ENCODE assay signal across 31 cellular contexts in genomic region chr11:58745705-58746364, GRCh38. TPM values are rescaled to one million over a fixed set of nuclear protein-coding genes. Genes with fewer than 3 reads are reported as not detected.
DNase-seq lines count a peak whose midpoint lies in the region; ATAC-seq, FAIRE-seq and TF ChIP-seq lines count a peak whose summit lies in the region.
"Had no signal": no experiment of that assay in that cellular context is flagged by ENCODE, and none has a peak within 500 bp of the region (broad histone marks: within the 10 kb centered on the region; RNA-seq: fewer than 3 reads in every experiment).

No MANE protein-coding gene starts in this region.

- no peaks in the 10 kb centered on the region for H3K9me3 ChIP-seq in CD8-positive, alpha-beta memory T cell (ENCODE audit: low read length)
- H3K9me3 ChIP-seq in astrocyte (ENCODE audit: insufficient read depth, low read depth, low read length): peaks cover 4% of the 10 kb centered on the region
- H3K9me3 ChIP-seq: HAP-1 had no signal

- no peak overlapping the region for H2AFZ ChIP-seq in astrocyte (ENCODE audit: low read depth, low read length)

- H3K36me3 ChIP-seq in CD8-positive, alpha-beta memory T cell (ENCODE audit: insufficient read depth, low read length): no peaks in the 10 kb centered on the region
- H3K36me3 ChIP-seq in astrocyte (ENCODE audit: insufficient read depth, low read length): no peaks in the 10 kb centered on the region
- H3K36me3 ChIP-seq: HAP-1 had no signal

- DNase-seq in CD8-positive, alpha-beta memory T cell: no peak
- DNase-seq in HS-27A (ENCODE audit: low read depth) (peak; percentile 73), OCI-M1 (lab: John Stamatoyannopoulos, UW) (peak; percentile 85), astrocyte (ENCODE audit: low read depth) (peak; percentile 4), NCI-H2196 (lab: John Stamatoyannopoulos, UW; ENCODE audit: unreplicated experiment) (no peak), NCI-H69 (lab: John Stamatoyannopoulos, UW) (no peak)
- no peak for DNase-seq in activated naive CD4-positive, alpha-beta T cell (lab: John Stamatoyannopoulos, UW)
- DNase-seq: CD4-positive, CD25-positive, alpha-beta regulatory T cell; COR-L47; GOT3; HFFc6; NCI-H1092; NCI-H1436; NCI-H187; NCI-H2171 treated with DMSO at 0.1 percent for 48 hours; NCI-H524 treated with DMSO at 0.1 percent for 48 hours; NCI-H82; NK-92 treated with Interleukin-12 subunit alpha and Interleukin-12 subunit beta, amount 100 ng/mL, for 24 hours; SIG-M5 had no signal

- POLR2A ChIA-PET in CD8-positive, alpha-beta memory T cell (lab: Charles Lee): no interaction called here

- no peak for FAIRE-seq in astrocyte (lab: Jason Lieb, UNC)
- FAIRE-seq: G401.6, HepG2, RCC 7860 had no signal

- TF ChIP-seq CTCF in astrocyte (IDR thresholded peaks at IDR 0.05; ENCODE audit: insufficient read depth, low read depth, low read length): no peak

- no peak overlapping the region for H3K4me2 ChIP-seq in astrocyte (ENCODE audit: low read length)

- H3K27me3 Mint-ChIP-seq in CD8-positive, alpha-beta memory T cell: peaks cover 22 to 34% of the 10 kb centered on the region in 2 donors
- H3K27me3 Mint-ChIP-seq in astrocyte (ENCODE audit: low read depth, unreplicated experiment): no peaks in the 10 kb centered on the region

- CTCF ChIA-PET in CD8-positive, alpha-beta memory T cell (lab: Charles Lee): no interaction called here

- no peak overlapping the region for H3K4me3 Mint-ChIP-seq in CD8-positive, alpha-beta memory T cell
- no peak overlapping the region for H3K4me3 Mint-ChIP-seq in astrocyte (ENCODE audit: unreplicated experiment)
- H3K4me3 Mint-ChIP-seq: CD4-positive, CD25-positive, alpha-beta regulatory T cell; HFFc6 had no signal

- no peaks in the 10 kb centered on the region for H3K4me1 ChIP-seq in CD8-positive, alpha-beta memory T cell (ENCODE audit: insufficient read depth, low read length)
- no peaks in the 10 kb centered on the region for H3K4me1 ChIP-seq in astrocyte (ENCODE audit: insufficient read depth, low read length)
- H3K4me1 ChIP-seq: HAP-1 had no signal

- H3K79me2 ChIP-seq in astrocyte (ENCODE audit: insufficient read depth, low read length): no peaks in the 10 kb centered on the region

- no peaks in the 10 kb centered on the region for H4K20me1 ChIP-seq in astrocyte (ENCODE audit: insufficient read depth, low read length)

- no peak for ATAC-seq in GM18870 (IDR thresholded peaks at IDR 0.05; ENCODE audit: unreplicated experiment)
- ATAC-seq: HepG2 had no signal

- no peak overlapping the region for H3K27ac Mint-ChIP-seq in CD8-positive, alpha-beta memory T cell
- no peak overlapping the region for H3K27ac Mint-ChIP-seq in astrocyte (ENCODE audit: unreplicated experiment)
- H3K27ac Mint-ChIP-seq: CD4-positive, CD25-positive, alpha-beta regulatory T cell; HFFc6 had no signal

- no peaks in the 10 kb centered on the region for H3K4me1 Mint-ChIP-seq in CD8-positive, alpha-beta memory T cell
- no peaks in the 10 kb centered on the region for H3K4me1 Mint-ChIP-seq in astrocyte (ENCODE audit: low read depth, unreplicated experiment)
- H3K4me1 Mint-ChIP-seq: CD4-positive, CD25-positive, alpha-beta regulatory T cell had no signal

- peak overlapping the region; percentile 28 for H3K27ac ChIP-seq in CD8-positive, alpha-beta memory T cell (ENCODE audit: low read depth, low read length)
- H3K27ac ChIP-seq in astrocyte (ENCODE audit: low read depth, low read length): no peak overlapping the region
- H3K27ac ChIP-seq: SK-N-MC had no signal

- peaks cover 4 to 23% (median 9%) of the 10 kb centered on the region in 5 donors for H3K9me3 Mint-ChIP-seq in CD8-positive, alpha-beta memory T cell
- peaks cover 10% of the 10 kb centered on the region for H3K9me3 Mint-ChIP-seq in astrocyte (ENCODE audit: unreplicated experiment)

- H3K9ac ChIP-seq in astrocyte (ENCODE audit: low read length): no peak overlapping the region

- H3K4me3 ChIP-seq in CD8-positive, alpha-beta memory T cell (ENCODE audit: low read length): no peak overlapping the region
- no peak overlapping the region for H3K4me3 ChIP-seq in astrocyte (ENCODE audit: insufficient read depth, low read depth, low read length)
- H3K4me3 ChIP-seq: HAP-1, SK-N-MC had no signal

- peaks cover 0 to 3% (median 0%) of the 10 kb centered on the region in 3 donors for H3K36me3 Mint-ChIP-seq in CD8-positive, alpha-beta memory T cell
- H3K36me3 Mint-ChIP-seq in astrocyte (ENCODE audit: low read depth, unreplicated experiment): peaks cover 1% of the 10 kb centered on the region
- H3K36me3 Mint-ChIP-seq: CD4-positive, CD25-positive, alpha-beta regulatory T cell had no signal

- no peaks in the 10 kb centered on the region for H3K27me3 ChIP-seq in CD8-positive, alpha-beta memory T cell (ENCODE audit: insufficient read depth, low read length, poor library complexity, severe bottlenecking)
- H3K27me3 ChIP-seq in astrocyte (ENCODE audit: insufficient read depth, low read length): no peaks in the 10 kb centered on the region

RNA-seq across cellular contexts. Expression of gene GLYAT, which starts 14.1 kb away (rescaled TPM):
- not detected for total RNA-seq in CD8-positive, alpha-beta memory T cell
- polyA plus RNA-seq in CD8-positive, alpha-beta memory T cell: not detected
- not detected in 2 replicates for total RNA-seq in astrocyte
- total RNA-seq: A172; CD4-positive, CD25-positive, alpha-beta regulatory T cell; HepG2; HFFc6; HT-29; LHCN-M2; MCF 10A; T-helper 1 cell treated with Interleukin-12 subunit alpha and Interleukin-12 subunit beta and Interleukin-4 antibody, amounts not matched to agents 30 ng/mL and 1 ng/mL, for 36 hours had no signal
- polyA plus RNA-seq: BJ; CD4-positive, CD25-positive, alpha-beta regulatory T cell; HepG2 had no signal

Comparison
In these comparisons a context has a peak if more than half of its experiments do, and no peak if none do; other contexts are left out.
1. DNase-seq: peak in HS-27A (single experiment), OCI-M1 (single experiment) and astrocyte (single experiment); none in CD8-positive, alpha-beta memory T cell (0 of 5), activated naive CD4-positive, alpha-beta T cell (0 of 4), NCI-H2196 (single experiment) and NCI-H69 (single experiment).